1 cellular context compared by ENCODE assay signal in genomic region chr6:15299430-15300131, GRCh38.
TF ChIP-seq lines count a peak whose summit lies in the region.

No MANE protein-coding gene starts in this region.

TF ChIP-seq in HepG2, 621 proteins besides CTCF, POLR2A, EP300 and RAD21 (continued from another document):
- TF ChIP-seq ARID5B (CRISPR knock-in tag; IDR thresholded peaks at IDR 0.05) (peak; percentile 35; the same call in 1 of the 2 replicates), RBM22 (optimal IDR thresholded peaks at IDR 0.05; ENCODE audit: low read length) (peak; percentile 29), CEBPB (IDR thresholded peaks at IDR 0.05; ENCODE audit: borderline replicate concordance, low read depth, low read length) (peak; percentile 84), ZNF644 (CRISPR knock-in tag; IDR thresholded peaks at IDR 0.05; ENCODE audit: low read depth) (0 out of 2 replicates have a peak, but pooled peaks have one; percentile 31), ZBTB7B (CRISPR knock-in tag; IDR thresholded peaks at IDR 0.05) (peak; percentile 83; the same call in 1 of the 2 replicates), ZSCAN9 (CRISPR knock-in tag; IDR thresholded peaks at IDR 0.05; ENCODE audit: borderline replicate concordance) (0 out of 2 replicates have a peak, but pooled peaks have one; percentile 13)
